30 cellular contexts compared by ENCODE assay signal in the genomic region with DNA sequence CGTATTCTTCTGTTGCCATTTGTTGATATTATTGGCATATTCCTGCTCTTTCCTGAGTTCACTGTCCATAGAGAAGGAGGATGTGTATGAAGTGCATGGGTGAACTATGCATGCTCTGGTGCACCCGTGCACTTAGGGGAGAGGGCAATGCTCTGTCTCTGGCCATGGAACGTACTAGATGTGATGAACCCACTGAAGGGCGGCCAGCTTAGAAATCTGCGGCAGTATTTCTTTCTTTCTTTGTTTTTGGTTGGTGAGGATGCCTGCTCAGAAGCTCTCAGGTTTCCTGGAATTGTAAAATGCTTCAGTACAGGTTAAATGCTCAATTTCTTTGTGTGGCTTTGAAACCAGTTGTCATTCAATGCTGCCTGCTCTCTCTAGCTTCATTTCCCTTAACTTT.
"Had no signal": no experiment of that assay in that cellular context is flagged by ENCODE, and none has a peak within 500 bp of the region (broad histone marks: within the 10 kb centered on the region; RNA-seq: fewer than 3 reads in every experiment).

No MANE protein-coding gene starts in this region.

- H3K4me3 ChIP-seq: ovary, psoas muscle, right lobe of liver, sigmoid colon, stomach, thoracic aorta, thyroid gland, tibial nerve, upper lobe of right lung, uterus had no signal

- H3K9me3 Mint-ChIP-seq: naive thymus-derived CD4-positive, alpha-beta T cell; natural killer cell; nephron; neural crest cell; stimulated activated effector memory CD8-positive, alpha-beta T cell treated with anti-CD3 and anti-CD28 coated beads, Interleukin-12 subunit alpha, Interleukin-12 subunit beta, amount 100 ng/mL, for 72 hours; stimulated activated naive B cell treated with anti-CD40 and anti-IgM and Interleukin-4, amounts not matched to agents 10 μg/mL and 1 μg/mL and 100 μg/mL, for 72 hours; stimulated activated naive CD8-positive, alpha-beta T cell treated with anti-CD3 and anti-CD28 coated beads, Interleukin-15, Interleukin-2, amounts not matched to agents 100 ng/mL and 50 ng/mL, for 24 hours; type B pancreatic cell had no signal

- H3K27ac ChIP-seq: neutrophil, ovary, parathyroid adenoma, psoas muscle, right lobe of liver, sigmoid colon, stomach, thoracic aorta, thyroid gland, tibial nerve, upper lobe of right lung, uterus had no signal

- H3K36me3 ChIP-seq: ovary, uterus had no signal

- H2AFZ ChIP-seq: parathyroid adenoma had no signal

- H3K4me1 Mint-ChIP-seq: nephron; neural crest cell; stimulated activated effector memory CD8-positive, alpha-beta T cell treated with anti-CD3 and anti-CD28 coated beads, Interleukin-12 subunit alpha, Interleukin-12 subunit beta, amount 100 ng/mL, for 72 hours had no signal

- H3K27me3 ChIP-seq: neutrophil, ovary, right lobe of liver, sigmoid colon, stomach, thyroid gland, tibial nerve, upper lobe of right lung, uterus had no signal

- FAIRE-seq: small intestine had no signal

- DNase-seq: naive thymus-derived CD4-positive, alpha-beta T cell; natural killer cell; nucleus accumbens; ovary; posterior cingulate gyrus; psoas muscle; right cardiac atrium; right lobe of liver; sigmoid colon; small intestine; stimulated activated CD4-positive, alpha-beta T cell treated with anti-CD3 and anti-CD28 coated beads, Interleukin-15, amount 100 ng/mL, for 24 hours; stimulated activated CD4-positive, alpha-beta T cell treated with anti-CD3 and anti-CD28 coated beads, Interleukin-2, amount 100 ng/mL, for 24 hours; stimulated activated CD4-positive, alpha-beta T cell treated with anti-CD3 and anti-CD28 coated beads, Interleukin-2, amount 100 ng/mL, for 48 hours; stimulated activated CD4-positive, alpha-beta T cell treated with anti-CD3 and anti-CD28 coated beads, Interleukin-4, amount 100 ng/mL, for 24 hours; stimulated activated naive B cell treated with anti-CD40 and anti-IgM and Interleukin-4, amounts not matched to agents 10 μg/mL and 1 μg/mL and 100 μg/mL, for 72 hours; stimulated activated naive CD4-positive, alpha-beta T cell treated with Interleukin-2 at 50 U/mL for 16 hours; stomach; upper lobe of right lung; uterus had no signal

- H3K27me3 Mint-ChIP-seq: naive thymus-derived CD4-positive, alpha-beta T cell; progenitor cell of endocrine pancreas; stimulated activated naive B cell treated with anti-CD40 and anti-IgM and Interleukin-4, amounts not matched to agents 10 μg/mL and 1 μg/mL and 100 μg/mL, for 72 hours; stimulated activated naive CD8-positive, alpha-beta T cell treated with anti-CD3 and anti-CD28 coated beads, Interleukin-15, Interleukin-2, amounts not matched to agents 100 ng/mL and 50 ng/mL, for 24 hours; type B pancreatic cell had no signal

- H3K9me3 ChIP-seq: neutrophil, ovary, psoas muscle, right lobe of liver, sigmoid colon, stomach, thoracic aorta, thyroid gland, tibial nerve, upper lobe of right lung, uterus had no signal

- H3K27ac Mint-ChIP-seq: naive thymus-derived CD4-positive, alpha-beta T cell; natural killer cell; nephron; progenitor cell of endocrine pancreas; stimulated activated effector memory CD8-positive, alpha-beta T cell treated with anti-CD3 and anti-CD28 coated beads, Interleukin-12 subunit alpha, Interleukin-12 subunit beta, amount 100 ng/mL, for 72 hours; stimulated activated naive B cell treated with anti-CD40 and anti-IgM and Interleukin-4, amounts not matched to agents 10 μg/mL and 1 μg/mL and 100 μg/mL, for 72 hours; stimulated activated naive CD8-positive, alpha-beta T cell treated with anti-CD3 and anti-CD28 coated beads, Interleukin-15, Interleukin-2, amounts not matched to agents 100 ng/mL and 50 ng/mL, for 24 hours; type B pancreatic cell had no signal

- H3K79me2 ChIP-seq: parathyroid adenoma had no signal

- H3K4me1 ChIP-seq: psoas muscle, right lobe of liver, sigmoid colon, stomach, tibial nerve, upper lobe of right lung, uterus had no signal

- ATAC-seq: naive thymus-derived CD4-positive, alpha-beta T cell; natural killer cell; psoas muscle; right cardiac atrium; right lobe of liver; stimulated activated effector memory CD8-positive, alpha-beta T cell treated with anti-CD3 and anti-CD28 coated beads, Interleukin-12 subunit alpha, Interleukin-12 subunit beta, amount 100 ng/mL, for 72 hours; stimulated activated naive B cell treated with anti-CD40 and anti-IgM and Interleukin-4, amounts not matched to agents 10 μg/mL and 1 μg/mL and 100 μg/mL, for 72 hours; upper lobe of right lung had no signal

- H3K4me3 Mint-ChIP-seq: naive thymus-derived CD4-positive, alpha-beta T cell; natural killer cell; nephron; neural crest cell; stimulated activated effector memory CD8-positive, alpha-beta T cell treated with anti-CD3 and anti-CD28 coated beads, Interleukin-12 subunit alpha, Interleukin-12 subunit beta, amount 100 ng/mL, for 72 hours; stimulated activated naive B cell treated with anti-CD40 and anti-IgM and Interleukin-4, amounts not matched to agents 10 μg/mL and 1 μg/mL and 100 μg/mL, for 72 hours; stimulated activated naive CD8-positive, alpha-beta T cell treated with anti-CD3 and anti-CD28 coated beads, Interleukin-15, Interleukin-2, amounts not matched to agents 100 ng/mL and 50 ng/mL, for 24 hours; type B pancreatic cell had no signal
